ENCODE assay signal across 1 cellular context in the genomic region with DNA sequence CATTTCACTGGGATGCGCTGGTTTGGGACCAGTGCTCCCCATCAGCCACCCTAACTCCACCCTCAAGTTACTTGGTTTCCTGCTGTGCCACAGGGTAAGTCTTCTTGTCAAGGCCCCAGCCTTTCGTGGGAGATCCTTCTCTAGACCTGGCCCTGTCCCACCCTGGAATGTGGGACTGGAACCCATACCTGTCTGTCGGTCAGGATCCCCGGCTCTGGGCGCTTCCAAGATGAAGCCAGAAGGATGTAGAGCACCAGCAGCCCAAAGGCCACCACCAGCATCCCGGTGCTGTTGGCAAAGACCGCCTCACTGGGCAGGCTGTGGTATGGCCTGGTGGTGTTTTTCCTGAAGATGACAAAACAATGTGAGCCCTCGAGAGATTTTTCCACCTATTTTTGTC.
TF ChIP-seq lines count a peak whose summit lies in the region.

No MANE protein-coding gene starts in this region.

TF ChIP-seq in HepG2, 621 proteins besides CTCF, POLR2A, EP300 and RAD21:
- no peak for TF ChIP-seq SPEN (CRISPR knock-in tag; IDR thresholded peaks at IDR 0.05; ENCODE audit: low read depth)
- TF ChIP-seq, protein P1, sequence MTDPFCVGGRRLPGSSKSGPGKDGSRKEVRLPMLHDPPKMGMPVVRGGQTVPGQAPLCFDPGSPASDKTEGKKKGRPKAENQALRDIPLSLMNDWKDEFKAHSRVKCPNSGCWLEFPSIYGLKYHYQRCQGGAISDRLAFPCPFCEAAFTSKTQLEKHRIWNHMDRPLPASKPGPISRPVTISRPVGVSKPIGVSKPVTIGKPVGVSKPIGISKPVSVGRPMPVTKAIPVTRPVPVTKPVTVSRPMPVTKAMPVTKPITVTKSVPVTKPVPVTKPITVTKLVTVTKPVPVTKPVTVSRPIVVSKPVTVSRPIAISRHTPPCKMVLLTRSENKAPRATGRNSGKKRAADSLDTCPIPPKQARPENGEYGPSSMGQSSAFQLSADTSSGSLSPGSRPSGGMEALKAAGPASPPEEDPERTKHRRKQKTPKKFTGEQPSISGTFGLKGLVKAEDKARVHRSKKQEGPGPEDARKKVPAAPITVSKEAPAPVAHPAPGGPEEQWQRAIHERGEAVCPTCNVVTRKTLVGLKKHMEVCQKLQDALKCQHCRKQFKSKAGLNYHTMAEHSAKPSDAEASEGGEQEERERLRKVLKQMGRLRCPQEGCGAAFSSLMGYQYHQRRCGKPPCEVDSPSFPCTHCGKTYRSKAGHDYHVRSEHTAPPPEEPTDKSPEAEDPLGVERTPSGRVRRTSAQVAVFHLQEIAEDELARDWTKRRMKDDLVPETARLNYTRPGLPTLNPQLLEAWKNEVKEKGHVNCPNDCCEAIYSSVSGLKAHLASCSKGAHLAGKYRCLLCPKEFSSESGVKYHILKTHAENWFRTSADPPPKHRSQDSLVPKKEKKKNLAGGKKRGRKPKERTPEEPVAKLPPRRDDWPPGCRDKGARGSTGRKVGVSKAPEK (CRISPR knock-in tag; IDR thresholded peaks at IDR 0.05; ENCODE audit: borderline replicate concordance), result 0 out of 2 replicates have a peak, but pooled peaks have one; percentile 29
- no peak for TF ChIP-seq ZBTB7B (CRISPR knock-in tag; IDR thresholded peaks at IDR 0.05)
